ENCODE assay signal across 33 cellular contexts in genomic region chr21:14645702-14646101, GRCh38.
DNase-seq lines count a peak whose midpoint lies in the region; ATAC-seq, FAIRE-seq and TF ChIP-seq lines count a peak whose summit lies in the region.
"Had no signal": no experiment of that assay in that cellular context is flagged by ENCODE, and none has a peak within 500 bp of the region (broad histone marks: within the 10 kb centered on the region; RNA-seq: fewer than 3 reads in every experiment).

No MANE protein-coding gene starts in this region.

- POLR2A ChIA-PET in HepG2 (lab: Yijun Ruan, JAX) (no interaction called here), HEK293 (lab: Yijun Ruan, JAX) (no interaction called here), K562 (lab: Yijun Ruan, JAX) (no interaction called here)

- intact Hi-C loops in HepG2 (cut with micrococcal nuclease; ENCODE audit: unreplicated experiment): no loop called here
- intact Hi-C loops in right lobe of liver (cut with DNase I): no loop called here
- intact Hi-C loops in K562 (cut with micrococcal nuclease): no loop called here

- H3K4me1 ChIP-seq in HepG2 (ENCODE audit: insufficient read depth, low read length): no peaks in the 10 kb centered on the region
- no peaks in the 10 kb centered on the region for H3K4me1 ChIP-seq in right lobe of liver
- no peaks in the 10 kb centered on the region for H3K4me1 ChIP-seq in HEK293 (ENCODE audit: control insufficient read depth, insufficient read depth, low read length)
- no peaks in the 10 kb centered on the region for H3K4me1 ChIP-seq in K562 (replicated peaks in 1 of 2; ENCODE audit: control insufficient read depth in 2 of 2, insufficient read depth in 2 of 2, low read length in 2 of 2)
- H3K4me1 ChIP-seq: A549; BE2C; BLaER1; BLaER1 treated with 17β-estradiol and CSF1 and Interleukin-3, amounts not matched to agents 10 nM and 100 nM; Caco-2 had no signal

- FAIRE-seq in HepG2 (lab: Jason Lieb, UNC): no peak
- no peak for FAIRE-seq in K562 (lab: Jason Lieb, UNC)
- FAIRE-seq: A204.1, A549, D721Med had no signal

- TF ChIP-seq POLR2A in HepG2 (IDR thresholded peaks at IDR 0.05; ENCODE audit: insufficient read depth in 1 of 2, low read depth in 2 of 2, low read length in 2 of 2) (no peak), right lobe of liver (IDR thresholded peaks at IDR 0.05) (no peak), K562 (conservative IDR thresholded peaks at IDR 0.05) (no peak)

- in situ Hi-C loops in HepG2 (cut with HindIII; ENCODE audit: extremely low pct_ligation_motif_present, low pct_unique_long_range_greater_than_20kb): no loop called here
- in situ Hi-C loops in K562 (cut with MboI): no loop called here

- 1% methylated on average over 4 of the region's 4 CpGs for WGBS in HepG2 (ENCODE audit: low lambda C conversion rate)
- WGBS in right lobe of liver (ENCODE audit: insufficient coverage, low coverage, low lambda C conversion rate, missing lambda C conversion rate): 64% methylated on average over 4 of the region's 4 CpGs
- WGBS in K562 (ENCODE audit: insufficient coverage, low coverage, missing lambda C conversion rate): 49% methylated on average over 4 of the region's 4 CpGs

- H3K4me3 ChIP-seq in HepG2 (replicated peaks in 1 of 3; ENCODE audit: insufficient read depth in 1 of 3, low read depth in 2 of 3, low read length in 3 of 3): no peak overlapping the region
- no peak overlapping the region for H3K4me3 ChIP-seq in right lobe of liver
- no peak overlapping the region for H3K4me3 ChIP-seq in HEK293 (ENCODE audit: low read depth, low read length)
- no peak overlapping the region for H3K4me3 ChIP-seq in K562
- H3K4me3 ChIP-seq: A549; BLaER1; BLaER1 treated with 17β-estradiol and CSF1 and Interleukin-3, amounts not matched to agents 10 nM and 100 nM had no signal

- no peak for DNase-seq in HepG2 (ENCODE audit: low spot score)
- no peak for DNase-seq in right lobe of liver
- DNase-seq in K562 (ENCODE audit: extremely low read depth in 1 of 4, low spot score in 3 of 4): no peak
- no peak for DNase-seq in putamen (ENCODE audit: low spot score)
- no peak for DNase-seq in central memory CD4-positive, alpha-beta T cell
- DNase-seq: 8988T; ACHN; AML-193; BE2C; C1 segment of cervical spinal cord; Caco-2; Calu3; CD4-positive, alpha-beta memory T cell; CD4-positive, alpha-beta T cell; CD4-positive, CD25-positive, alpha-beta regulatory T cell; CD8-positive, alpha-beta memory T cell; CD8-positive, alpha-beta T cell; COR-L47; DMS 273 treated with DMSO at 0.1 percent for 48 hours; DMS153; DMS53; DMS79; DMS79 treated with DMSO at 0.1 percent for 48 hours; DND-41; EL had no signal

- H3K79me2 ChIP-seq in HepG2 (ENCODE audit: insufficient read depth, low read length): no peaks in the 10 kb centered on the region
- H3K79me2 ChIP-seq in K562 (ENCODE audit: control insufficient read depth, insufficient read depth, low read length): no peaks in the 10 kb centered on the region

- no peaks in the 10 kb centered on the region for H3K9me1 ChIP-seq in K562 (ENCODE audit: control insufficient read depth, insufficient read depth, low read length)

- H3K27ac ChIP-seq in HepG2 (ENCODE audit: extremely low read length, insufficient read depth, low read length) (no peak overlapping the region), right lobe of liver (no peak overlapping the region), HEK293 (ENCODE audit: extremely low read depth, low read depth, low read length) (no peak overlapping the region), K562 (ENCODE audit: extremely low read depth, low read depth, low read length) (no peak overlapping the region)
- H3K27ac ChIP-seq: 22Rv1; A549; BLaER1; BLaER1 treated with 17β-estradiol and CSF1 and Interleukin-3, amounts not matched to agents 10 nM and 100 nM; C4-2B had no signal

- H2AFZ ChIP-seq in HepG2 (ENCODE audit: low read length): no peak overlapping the region
- no peak overlapping the region for H2AFZ ChIP-seq in K562 (ENCODE audit: low read depth, low read length)

- H3K4me2 ChIP-seq in HepG2 (ENCODE audit: low read depth, low read length) (no peak overlapping the region), K562 (ENCODE audit: insufficient read depth, low read length) (no peak overlapping the region)
- H3K4me2 ChIP-seq: A549; BLaER1; BLaER1 treated with 17β-estradiol and CSF1 and Interleukin-3, amounts not matched to agents 10 nM and 100 nM had no signal

- TF ChIP-seq EP300 in HepG2 (IDR thresholded peaks at IDR 0.05; ENCODE audit: low read depth in 2 of 2, low read length in 2 of 2): no peak
- no peak for TF ChIP-seq EP300 in HepG2 (CRISPR knock-in tag; IDR thresholded peaks at IDR 0.05; ENCODE audit: borderline replicate concordance)
- TF ChIP-seq EP300 in K562 (IDR thresholded peaks at IDR 0.05; ENCODE audit: low read length): no peak

- H3K36me3 ChIP-seq in HepG2 (replicated peaks in 1 of 2; ENCODE audit: control insufficient read depth in 1 of 2, insufficient read depth in 2 of 2, low read length in 2 of 2) (no peaks in the 10 kb centered on the region), right lobe of liver (no peaks in the 10 kb centered on the region), HEK293 (ENCODE audit: control insufficient read depth in 2 of 2, insufficient read depth in 1 of 2, low read length in 2 of 2) (no peaks in the 10 kb centered on the region), K562 (ENCODE audit: control insufficient read depth, insufficient read depth, low read length) (no peaks in the 10 kb centered on the region; the same call in 2 of the 3 replicates)
- H3K36me3 ChIP-seq: BE2C; BLaER1; BLaER1 treated with 17β-estradiol and CSF1 and Interleukin-3, amounts not matched to agents 10 nM and 100 nM had no signal

- CTCF ChIA-PET in HepG2 (lab: Yijun Ruan, JAX; ENCODE audit: low intra/inter-chr PET ratio, low total read pairs): no interaction called here
- CTCF ChIA-PET in HEK293 (lab: Yijun Ruan, JAX): no interaction called here
- CTCF ChIA-PET in K562 (lab: Yijun Ruan, JAX; ENCODE audit: low intra/inter-chr PET ratio): no interaction called here

- H3K27me3 ChIP-seq in HepG2 (ENCODE audit: control insufficient read depth in 1 of 2, insufficient read depth in 2 of 2, low read length in 2 of 2) (no peaks in the 10 kb centered on the region), right lobe of liver (no peaks in the 10 kb centered on the region), K562 (ENCODE audit: control insufficient read depth in 2 of 2, insufficient read depth in 2 of 2, low read length in 2 of 2) (no peaks in the 10 kb centered on the region)
- H3K27me3 ChIP-seq: BE2C; BLaER1; BLaER1 treated with 17β-estradiol and CSF1 and Interleukin-3, amounts not matched to agents 10 nM and 100 nM had no signal

- H3K9me3 ChIP-seq in HepG2 (ENCODE audit: low read length) (no peaks in the 10 kb centered on the region), right lobe of liver (no peaks in the 10 kb centered on the region), HEK293 (ENCODE audit: control insufficient read depth, insufficient read depth, low read depth, low read length) (no peaks in the 10 kb centered on the region), K562 (replicated peaks; ENCODE audit: control insufficient read depth, insufficient read depth, low read depth, low read length) (peaks cover 3% of the 10 kb centered on the region)
- H3K9me3 ChIP-seq: A549, BE2C, Caco-2 had no signal

- H4K20me1 ChIP-seq in HepG2 (ENCODE audit: insufficient read depth, low read length) (no peaks in the 10 kb centered on the region), K562 (replicated peaks; ENCODE audit: control insufficient read depth, insufficient read depth, low read length) (no peaks in the 10 kb centered on the region)
- H4K20me1 ChIP-seq: BLaER1; BLaER1 treated with 17β-estradiol and CSF1 and Interleukin-3, amounts not matched to agents 10 nM and 100 nM had no signal

- BruUV-seq in HepG2 (replicated peaks; lab: Mats Ljungman, UMichigan) (no TSS peak), K562 (replicated peaks; lab: Mats Ljungman, UMichigan) (no TSS peak)

- no peak for TF ChIP-seq RAD21 in HepG2 (CRISPR knock-in tag; IDR thresholded peaks at IDR 0.05)
- TF ChIP-seq RAD21 in K562 (CRISPR knock-in tag; conservative IDR thresholded peaks at IDR 0.05 in 1 of 2, IDR thresholded peaks at IDR 0.05 in 1 of 2): peak in 1 of 2 experiments; percentile 13; a peak in 1 of 4 replicates

- H3K9ac ChIP-seq in HepG2 (ENCODE audit: insufficient read depth, low read depth, low read length) (no peak overlapping the region), K562 (ENCODE audit: insufficient read depth in 1 of 2, low read depth in 2 of 2, low read length in 2 of 2) (no peak overlapping the region)
- H3K9ac ChIP-seq: BLaER1; BLaER1 treated with 17β-estradiol and CSF1 and Interleukin-3, amounts not matched to agents 10 nM and 100 nM had no signal

- TF ChIP-seq CTCF in HepG2 (CRISPR knock-in tag; IDR thresholded peaks at IDR 0.05) (no peak), right lobe of liver (IDR thresholded peaks at IDR 0.05) (no peak), HEK293 (tag by site-specific recombination; IDR thresholded peaks at IDR 0.05) (no peak), K562 (IDR thresholded peaks at IDR 0.05 in 2 of 3, conservative IDR thresholded peaks at IDR 0.05 in 1 of 3; ENCODE audit: insufficient read depth in 2 of 3, low read depth in 1 of 3, low read length in 3 of 3) (no peak)

- ATAC-seq in HepG2 (no peak), right lobe of liver (no peak), K562 (no peak)
- ATAC-seq: A549; CD8-positive, alpha-beta T cell had no signal

TF ChIP-seq in HEK293, 187 proteins besides CTCF, POLR2A, EP300 and RAD21 (continues in another document):
- TF ChIP-seq SP7 (tag by site-specific recombination; IDR thresholded peaks at IDR 0.05): no peak

TF ChIP-seq in K562, 482 proteins besides CTCF, POLR2A, EP300 and RAD21 (continues in another document):
- TF ChIP-seq FOXM1 (IDR thresholded peaks at IDR 0.05; ENCODE audit: low read depth) (no peak), FOXM1 (CRISPR knock-in tag; IDR thresholded peaks at IDR 0.05; ENCODE audit: low read depth) (no peak), HOMEZ (CRISPR knock-in tag; IDR thresholded peaks at IDR 0.05) (no peak)

Comparison
In these comparisons a context has a peak if more than half of its experiments do, and no peak if none do; other contexts are left out.
1. Of the 241 proteins assayed by ChIP-seq in both HepG2 and K562: peak only in HepG2: none; only in K562: CBX5, TRIM24 and ZNF280B; in both: none; in neither: 236; mixed calls (peak in some experiments, not most) for 2.